28 cellular contexts compared by ENCODE assay signal in genomic region chr7:147564771-147565476, GRCh38.
"Had no signal": no experiment of that assay in that cellular context is flagged by ENCODE, and none has a peak within 500 bp of the region (broad histone marks: within the 10 kb centered on the region; RNA-seq: fewer than 3 reads in every experiment).

No MANE protein-coding gene starts in this region.

- H3K27ac ChIP-seq: neural progenitor cell, ovary, parathyroid adenoma, psoas muscle, right lobe of liver, sigmoid colon, stomach, thoracic aorta, thyroid gland, transverse colon, upper lobe of right lung, uterus had no signal

- H3K36me3 ChIP-seq: neural progenitor cell, ovary, right lobe of liver, sigmoid colon, stomach, thoracic aorta, thyroid gland, transverse colon, upper lobe of right lung, uterus had no signal

- H2AFZ ChIP-seq: neural progenitor cell, parathyroid adenoma had no signal

- H3K27me3 ChIP-seq: neural progenitor cell, ovary, right lobe of liver, sigmoid colon, stomach, thyroid gland, transverse colon, upper lobe of right lung, uterus had no signal

- ATAC-seq: naive thymus-derived CD8-positive, alpha-beta T cell; natural killer cell treated with Interleukin-12 subunit alpha and Interleukin-12 subunit beta and Interleukin-15 and Interleukin-18, amount 100 ng/mL, for 72 hours; psoas muscle; right cardiac atrium; right lobe of liver; stimulated activated effector memory CD8-positive, alpha-beta T cell treated with anti-CD3 and anti-CD28 coated beads, Interleukin-12 subunit alpha, Interleukin-12 subunit beta, amount 100 ng/mL, for 72 hours; stimulated activated naive B cell treated with anti-CD40 and anti-IgM and Interleukin-4, amounts not matched to agents 10 μg/mL and 1 μg/mL and 100 μg/mL, for 72 hours; upper lobe of right lung had no signal

- H3K4me1 ChIP-seq: neural progenitor cell, parathyroid adenoma, psoas muscle, right lobe of liver, sigmoid colon, thyroid gland, transverse colon, upper lobe of right lung, uterus had no signal

- DNase-seq: naive thymus-derived CD8-positive, alpha-beta T cell; occipital lobe; ovary; posterior cingulate gyrus; psoas muscle; right cardiac atrium; right lobe of liver; sigmoid colon; small intestine; stimulated activated CD4-positive, alpha-beta T cell treated with anti-CD3 and anti-CD28 coated beads, Interleukin-15, amount 100 ng/mL, for 24 hours; stimulated activated CD4-positive, alpha-beta T cell treated with anti-CD3 and anti-CD28 coated beads, Interleukin-2, amount 100 ng/mL, for 24 hours; stimulated activated CD4-positive, alpha-beta T cell treated with anti-CD3 and anti-CD28 coated beads, Interleukin-2, amount 100 ng/mL, for 48 hours; stimulated activated CD4-positive, alpha-beta T cell treated with anti-CD3 and anti-CD28 coated beads, Interleukin-4, amount 100 ng/mL, for 24 hours; stimulated activated naive B cell treated with anti-CD40 and anti-IgM and Interleukin-4, amounts not matched to agents 10 μg/mL and 1 μg/mL and 100 μg/mL, for 72 hours; stimulated activated naive CD4-positive, alpha-beta T cell treated with Interleukin-2 at 50 U/mL for 16 hours; stomach; thyroid gland; transverse colon; upper lobe of right lung; uterus had no signal

- H3K79me2 ChIP-seq: parathyroid adenoma had no signal

- H3K4me3 ChIP-seq: neural progenitor cell, ovary, psoas muscle, right lobe of liver, sigmoid colon, stomach, thoracic aorta, thyroid gland, transverse colon, upper lobe of right lung, uterus had no signal

- H3K36me3 Mint-ChIP-seq: naive thymus-derived CD8-positive, alpha-beta T cell; natural killer cell treated with Interleukin-12 subunit alpha and Interleukin-12 subunit beta and Interleukin-15 and Interleukin-18, amount 100 ng/mL, for 72 hours; stimulated activated effector memory CD8-positive, alpha-beta T cell treated with anti-CD3 and anti-CD28 coated beads, Interleukin-12 subunit alpha, Interleukin-12 subunit beta, amount 100 ng/mL, for 72 hours; stimulated activated naive B cell treated with anti-CD40 and anti-IgM and Interleukin-4, amounts not matched to agents 10 μg/mL and 1 μg/mL and 100 μg/mL, for 72 hours; type B pancreatic cell had no signal

- H3K9me3 ChIP-seq: ovary, psoas muscle, right lobe of liver, sigmoid colon, stomach, thoracic aorta, thyroid gland, transverse colon, upper lobe of right lung, uterus had no signal

- H3K9ac ChIP-seq: neural progenitor cell, parathyroid adenoma had no signal

- H3K27ac Mint-ChIP-seq: naive thymus-derived CD8-positive, alpha-beta T cell; natural killer cell treated with Interleukin-12 subunit alpha and Interleukin-12 subunit beta and Interleukin-15 and Interleukin-18, amount 100 ng/mL, for 72 hours; neural progenitor cell; progenitor cell of endocrine pancreas; stimulated activated effector memory CD8-positive, alpha-beta T cell treated with anti-CD3 and anti-CD28 coated beads, Interleukin-12 subunit alpha, Interleukin-12 subunit beta, amount 100 ng/mL, for 72 hours; stimulated activated naive B cell treated with anti-CD40 and anti-IgM and Interleukin-4, amounts not matched to agents 10 μg/mL and 1 μg/mL and 100 μg/mL, for 72 hours; stimulated activated naive CD8-positive, alpha-beta T cell treated with anti-CD3 and anti-CD28 coated beads, Interleukin-15, Interleukin-2, amounts not matched to agents 100 ng/mL and 50 ng/mL, for 24 hours; type B pancreatic cell had no signal

- H3K27me3 Mint-ChIP-seq: naive thymus-derived CD8-positive, alpha-beta T cell; natural killer cell treated with Interleukin-12 subunit alpha and Interleukin-12 subunit beta and Interleukin-15 and Interleukin-18, amount 100 ng/mL, for 72 hours; progenitor cell of endocrine pancreas; stimulated activated naive B cell treated with anti-CD40 and anti-IgM and Interleukin-4, amounts not matched to agents 10 μg/mL and 1 μg/mL and 100 μg/mL, for 72 hours; stimulated activated naive CD8-positive, alpha-beta T cell treated with anti-CD3 and anti-CD28 coated beads, Interleukin-15, Interleukin-2, amounts not matched to agents 100 ng/mL and 50 ng/mL, for 24 hours; type B pancreatic cell had no signal

- H3K9me3 Mint-ChIP-seq: type B pancreatic cell had no signal

- H3K4me2 ChIP-seq: neural progenitor cell had no signal

- H3K4me3 Mint-ChIP-seq: naive thymus-derived CD8-positive, alpha-beta T cell; natural killer cell treated with Interleukin-12 subunit alpha and Interleukin-12 subunit beta and Interleukin-15 and Interleukin-18, amount 100 ng/mL, for 72 hours; neural progenitor cell; stimulated activated effector memory CD8-positive, alpha-beta T cell treated with anti-CD3 and anti-CD28 coated beads, Interleukin-12 subunit alpha, Interleukin-12 subunit beta, amount 100 ng/mL, for 72 hours; stimulated activated naive B cell treated with anti-CD40 and anti-IgM and Interleukin-4, amounts not matched to agents 10 μg/mL and 1 μg/mL and 100 μg/mL, for 72 hours; stimulated activated naive CD8-positive, alpha-beta T cell treated with anti-CD3 and anti-CD28 coated beads, Interleukin-15, Interleukin-2, amounts not matched to agents 100 ng/mL and 50 ng/mL, for 24 hours; type B pancreatic cell had no signal

- H3K4me1 Mint-ChIP-seq: neural progenitor cell; stimulated activated effector memory CD8-positive, alpha-beta T cell treated with anti-CD3 and anti-CD28 coated beads, Interleukin-12 subunit alpha, Interleukin-12 subunit beta, amount 100 ng/mL, for 72 hours; stimulated activated naive B cell treated with anti-CD40 and anti-IgM and Interleukin-4, amounts not matched to agents 10 μg/mL and 1 μg/mL and 100 μg/mL, for 72 hours had no signal
